Comparison of ENCODE assay signal across 23 cellular contexts in genomic region chr2:765369-765768, GRCh38.
"Had no signal": no experiment of that assay in that cellular context is flagged by ENCODE, and none has a peak within 500 bp of the region (broad histone marks: within the 10 kb centered on the region; RNA-seq: fewer than 3 reads in every experiment).

No MANE protein-coding gene starts in this region.

- DNase-seq: IMR-90, Kasumi-1, KG1, MM.1S, NCI-H1092 treated with DMSO at 0.1 percent for 48 hours, NCI-H1436, NCI-H187, NCI-H2029, NCI-H2081 treated with DMSO at 0.1 percent for 48 hours, NCI-H2171, NCI-H226, NCI-H446, NCI-H510A, NCI-H524 treated with DMSO at 0.1 percent for 48 hours, NCI-H69, NCI-H774, Right ventricle myocardium superior, RPMI8226, SIG-M5 had no signal

- H3K27ac ChIP-seq: HL-60, SJSA1, SK-N-MC had no signal

- H3K36me3 ChIP-seq: SJSA1 had no signal

- H3K4me3 ChIP-seq: SJSA1, SK-N-MC had no signal

- H3K27me3 ChIP-seq: SJSA1 had no signal

- H3K9me3 ChIP-seq: SJSA1 had no signal

- FAIRE-seq: RCC 7860 had no signal
